In genomic region chr20:47708953-47709833, GRCh38 we compare ENCODE assay signal across 18 cellular contexts.
"Had no signal": no experiment of that assay in that cellular context is flagged by ENCODE, and none has a peak within 500 bp of the region (broad histone marks: within the 10 kb centered on the region; RNA-seq: fewer than 3 reads in every experiment).

No MANE protein-coding gene starts in this region.

- H3K4me1 Mint-ChIP-seq: activated naive CD8-positive, alpha-beta T cell treated with anti-CD3 and anti-CD28 coated beads, Interleukin-2, amount 50 U/mL, for 24 hours; immature natural killer cell had no signal

- H3K4me3 Mint-ChIP-seq: activated CD8-positive, alpha-beta T cell treated with anti-CD3 and anti-CD28 coated beads, Interleukin-2, amount 10 ng/mL, durations not matched to agents 7 days and 5 days; activated naive CD8-positive, alpha-beta T cell treated with anti-CD3 and anti-CD28 coated beads, Interleukin-2, amount 50 U/mL, for 24 hours; immature natural killer cell; WTC11 had no signal

- H3K36me3 Mint-ChIP-seq: immature natural killer cell, WTC11 had no signal

- H3K27ac ChIP-seq: ascending aorta, esophagus squamous epithelium, foreskin keratinocyte, suprapubic skin, upper lobe of right lung had no signal

- DNase-seq: activated CD4-positive, alpha-beta T cell treated with anti-CD3 and anti-CD28 coated beads for 48 hours; activated CD8-positive, alpha-beta memory T cell treated with anti-CD3 and anti-CD28 coated beads, Interleukin-2, amount 50 U/mL, for 48 hours; activated CD8-positive, alpha-beta T cell treated with anti-CD3 and anti-CD28 coated beads, Interleukin-2, amount 10 ng/mL, durations not matched to agents 7 days and 5 days; activated naive CD4-positive, alpha-beta T cell; activated naive CD8-positive, alpha-beta T cell treated with anti-CD3 and anti-CD28 coated beads, Interleukin-2, amount 50 U/mL, for 24 hours; esophagus squamous epithelium; foreskin keratinocyte; immature natural killer cell; left cardiac atrium; naive B cell; occipital lobe; stimulated activated naive CD8-positive, alpha-beta T cell treated with anti-CD3 and anti-CD28 coated beads, Interleukin-15, Interleukin-2, amounts not matched to agents 100 U/mL and 50 U/mL, for 24 hours; upper lobe of right lung had no signal

- H3K27me3 ChIP-seq: ascending aorta, esophagus squamous epithelium, foreskin keratinocyte, suprapubic skin, upper lobe of right lung had no signal

- H3K27ac Mint-ChIP-seq: activated CD8-positive, alpha-beta T cell treated with anti-CD3 and anti-CD28 coated beads, Interleukin-2, amount 10 ng/mL, durations not matched to agents 7 days and 5 days; activated naive CD8-positive, alpha-beta T cell treated with anti-CD3 and anti-CD28 coated beads, Interleukin-2, amount 50 U/mL, for 24 hours; immature natural killer cell; progenitor cell of endocrine pancreas; WTC11 had no signal

- H3K36me3 ChIP-seq: ascending aorta, suprapubic skin, upper lobe of right lung had no signal

- ATAC-seq: activated CD8-positive, alpha-beta T cell treated with anti-CD3 and anti-CD28 coated beads, Interleukin-2, amount 10 ng/mL, durations not matched to agents 7 days and 5 days; activated naive CD8-positive, alpha-beta T cell treated with anti-CD3 and anti-CD28 coated beads, Interleukin-2, amount 50 U/mL, for 24 hours; foreskin keratinocyte; left cardiac atrium; stimulated activated naive CD8-positive, alpha-beta T cell treated with anti-CD3 and anti-CD28 coated beads, Interleukin-15, Interleukin-2, amounts not matched to agents 100 U/mL and 50 U/mL, for 24 hours; WTC11 had no signal

- H3K4me1 ChIP-seq: ascending aorta, foreskin keratinocyte had no signal

- H3K9me3 Mint-ChIP-seq: activated naive CD8-positive, alpha-beta T cell treated with anti-CD3 and anti-CD28 coated beads, Interleukin-2, amount 50 U/mL, for 24 hours; immature natural killer cell; WTC11 had no signal

- H3K4me3 ChIP-seq: ascending aorta, esophagus squamous epithelium, lung, suprapubic skin, upper lobe of right lung had no signal

- H3K9me3 ChIP-seq: ascending aorta, esophagus squamous epithelium, suprapubic skin, upper lobe of right lung had no signal

- H3K27me3 Mint-ChIP-seq: progenitor cell of endocrine pancreas had no signal
